Comparison of ENCODE assay signal across 18 cellular contexts in genomic region chr17:42279776-42280630, GRCh38. TPM values are rescaled to one million over a fixed set of nuclear protein-coding genes. Genes with fewer than 3 reads are reported as not detected.
DNase-seq lines count a peak whose midpoint lies in the region; ATAC-seq and TF ChIP-seq lines count a peak whose summit lies in the region.
"Had no signal": no experiment of that assay in that cellular context is flagged by ENCODE, and none has a peak within 500 bp of the region (broad histone marks: within the 10 kb centered on the region; RNA-seq: fewer than 3 reads in every experiment).

No MANE protein-coding gene starts in this region.

- no peak overlapping the region for H3K9ac ChIP-seq in H9 (ENCODE audit: extremely low read depth, insufficient read length, low read length)
- H3K9ac ChIP-seq: BLaER1 treated with 17β-estradiol and CSF1 and Interleukin-3, amounts not matched to agents 10 nM and 100 nM had no signal

- H2BK15ac ChIP-seq in H9 (ENCODE audit: low read depth, low read length): no peak overlapping the region

- no peaks in the 10 kb centered on the region for H3K36me3 ChIP-seq in esophagus muscularis mucosa
- H3K36me3 ChIP-seq: BLaER1 treated with 17β-estradiol and CSF1 and Interleukin-3, amounts not matched to agents 10 nM and 100 nM; heart right ventricle had no signal

- no peak overlapping the region for H3K23ac ChIP-seq in H9 (ENCODE audit: insufficient read length, low read depth, low read length)

- intact Hi-C loops in esophagus muscularis mucosa (cut with DNase I): no loop called here

- H3K18ac ChIP-seq in H9 (ENCODE audit: insufficient read length, low read depth, low read length): no peak overlapping the region

- no peak overlapping the region for H4K5ac ChIP-seq in H9 (ENCODE audit: insufficient read length, low read depth, low read length)

- no peak overlapping the region for H2BK12ac ChIP-seq in H9 (ENCODE audit: insufficient read length, low read depth, low read length)

- ATAC-seq in activated T-cell treated with anti-CD3 and anti-CD28 coated beads, Interleukin-2, amount 50 U/mL, for 4 hours: no peak
- no peak for ATAC-seq in stimulated activated effector memory CD8-positive, alpha-beta T cell treated with anti-CD3 and anti-CD28 coated beads, Interleukin-12 subunit alpha, Interleukin-12 subunit beta, amount 100 ng/mL, for 72 hours
- no peak for ATAC-seq in GM21529 (IDR thresholded peaks at IDR 0.05; ENCODE audit: unreplicated experiment)
- ATAC-seq: heart right ventricle had no signal

- no peak overlapping the region for H2AK5ac ChIP-seq in H9 (ENCODE audit: insufficient read length, low read length)

- no peaks in the 10 kb centered on the region for H3K9me3 Mint-ChIP-seq in activated T-cell treated with anti-CD3 and anti-CD28 coated beads, Interleukin-2, amount 50 U/mL, for 4 hours
- no peaks in the 10 kb centered on the region; a peak in 1 of 5 replicates for H3K9me3 Mint-ChIP-seq in H9
- no peaks in the 10 kb centered on the region for H3K9me3 Mint-ChIP-seq in stimulated activated effector memory CD8-positive, alpha-beta T cell treated with anti-CD3 and anti-CD28 coated beads, Interleukin-12 subunit alpha, Interleukin-12 subunit beta, amount 100 ng/mL, for 72 hours
- H3K9me3 Mint-ChIP-seq: dendritic cell treated with granulocyte-macrophage colony-stimulating factor and Interleukin-4, amounts not matched to agents 40 ng/mL and 50 ng/mL, for 4 days had no signal

- no peak overlapping the region for H3K4me3 ChIP-seq in esophagus muscularis mucosa
- H3K4me3 ChIP-seq: BLaER1 treated with 17β-estradiol and CSF1 and Interleukin-3, amounts not matched to agents 10 nM and 100 nM; heart right ventricle had no signal

- no peaks in the 10 kb centered on the region for H3K27me3 ChIP-seq in H9 (ENCODE audit: insufficient read depth, low read length)
- no peaks in the 10 kb centered on the region for H3K27me3 ChIP-seq in esophagus muscularis mucosa
- H3K27me3 ChIP-seq: BLaER1 treated with 17β-estradiol and CSF1 and Interleukin-3, amounts not matched to agents 10 nM and 100 nM; heart right ventricle had no signal

- no peak overlapping the region for H3K4me3 Mint-ChIP-seq in activated T-cell treated with anti-CD3 and anti-CD28 coated beads, Interleukin-2, amount 50 U/mL, for 4 hours
- H3K4me3 Mint-ChIP-seq in H9: no peak overlapping the region
- no peak overlapping the region for H3K4me3 Mint-ChIP-seq in stimulated activated effector memory CD8-positive, alpha-beta T cell treated with anti-CD3 and anti-CD28 coated beads, Interleukin-12 subunit alpha, Interleukin-12 subunit beta, amount 100 ng/mL, for 72 hours
- H3K4me3 Mint-ChIP-seq: dendritic cell treated with granulocyte-macrophage colony-stimulating factor and Interleukin-4, amounts not matched to agents 40 ng/mL and 50 ng/mL, for 4 days had no signal

- H3K4me1 ChIP-seq in H9 (ENCODE audit: insufficient read depth, low read length): 0 out of 2 replicates have a peak, but pooled peaks cover 3% of the 10 kb centered on the region
- H3K4me1 ChIP-seq in esophagus muscularis mucosa: peaks cover 10 to 20% (median 15%) of the 10 kb centered on the region in 4 donors

- no CpG with 5 or more reads among the region's 4 CpGs for WGBS in H9 (ENCODE audit: extremely low coverage, insufficient read length, low lambda C conversion rate)
- WGBS in esophagus muscularis mucosa: 93% methylated on average over 4 of the region's 4 CpGs

- no peak overlapping the region for H3T11ph ChIP-seq in H9 (ENCODE audit: low read length)

- peaks cover 11% of the 10 kb centered on the region for H3K36me3 Mint-ChIP-seq in activated T-cell treated with anti-CD3 and anti-CD28 coated beads, Interleukin-2, amount 50 U/mL, for 4 hours (ENCODE audit: insufficient read depth)
- no peaks in the 10 kb centered on the region; a peak in 2 of 7 replicates for H3K36me3 Mint-ChIP-seq in H9 (ENCODE audit: insufficient read depth in 1 of 3, low read depth in 3 of 3)
- H3K36me3 Mint-ChIP-seq in stimulated activated effector memory CD8-positive, alpha-beta T cell treated with anti-CD3 and anti-CD28 coated beads, Interleukin-12 subunit alpha, Interleukin-12 subunit beta, amount 100 ng/mL, for 72 hours: peaks cover 42% of the 10 kb centered on the region

- no peak overlapping the region for H2BK5ac ChIP-seq in H9 (ENCODE audit: insufficient read length, low read length)

- H2BK20ac ChIP-seq in H9 (ENCODE audit: low read depth, low read length, poor library complexity, severe bottlenecking): no peak overlapping the region

- no peak for TF ChIP-seq POLR2A in esophagus muscularis mucosa (IDR thresholded peaks at IDR 0.05; ENCODE audit: low read depth)

- H3K27ac ChIP-seq in H9 (ENCODE audit: insufficient read length, low read depth, low read length): no peak overlapping the region
- no peak overlapping the region for H3K27ac ChIP-seq in esophagus muscularis mucosa (replicated peaks in 1 of 4)
- H3K27ac ChIP-seq: BLaER1 treated with 17β-estradiol and CSF1 and Interleukin-3, amounts not matched to agents 10 nM and 100 nM; heart right ventricle; HL-60 had no signal

- H3K4ac ChIP-seq in H9 (ENCODE audit: low read depth, low read length): no peak overlapping the region

- TF ChIP-seq CTCF in H9 (conservative IDR thresholded peaks at IDR 0.05) (no peak), esophagus muscularis mucosa (IDR thresholded peaks at IDR 0.05) (no peak)

- no peak overlapping the region for H3K27ac Mint-ChIP-seq in H9
- H3K27ac Mint-ChIP-seq in stimulated activated effector memory CD8-positive, alpha-beta T cell treated with anti-CD3 and anti-CD28 coated beads, Interleukin-12 subunit alpha, Interleukin-12 subunit beta, amount 100 ng/mL, for 72 hours: peak overlapping the region; percentile 50
- H3K27ac Mint-ChIP-seq: dendritic cell treated with granulocyte-macrophage colony-stimulating factor and Interleukin-4, amounts not matched to agents 40 ng/mL and 50 ng/mL, for 4 days had no signal

- no peaks in the 10 kb centered on the region for H3K27me3 Mint-ChIP-seq in activated T-cell treated with anti-CD3 and anti-CD28 coated beads, Interleukin-2, amount 50 U/mL, for 4 hours (ENCODE audit: low read depth)
- H3K27me3 Mint-ChIP-seq in H9 (ENCODE audit: low read depth): peaks cover 4% of the 10 kb centered on the region

- no peaks in the 10 kb centered on the region for H4K20me1 ChIP-seq in H9 (ENCODE audit: control insufficient read depth, insufficient read depth, insufficient read length)

- no peaks in the 10 kb centered on the region for H3K79me2 ChIP-seq in H9 (ENCODE audit: insufficient read depth, low read length)

- no peak overlapping the region for H4K91ac ChIP-seq in H9 (ENCODE audit: insufficient read length, low read depth, low read length)

- H3K14ac ChIP-seq in H9 (ENCODE audit: insufficient read depth, low read length): no peak overlapping the region

- no peak overlapping the region for H2AFZ ChIP-seq in H9 (ENCODE audit: low read length)

- H3K56ac ChIP-seq in H9 (ENCODE audit: insufficient read length, low read depth, low read length): no peak overlapping the region

- H3K23me2 ChIP-seq in H9 (ENCODE audit: insufficient read length, low read depth, low read length, poor library complexity, severe bottlenecking): peaks cover 8% of the 10 kb centered on the region

- DNase-seq in activated T-cell treated with anti-CD3 and anti-CD28 coated beads, Interleukin-2, amount 50 U/mL, for 1 hour: peak; percentile 11
- no peak for DNase-seq in activated T-cell treated with anti-CD3 and anti-CD28 coated beads, Interleukin-2, amount 50 U/mL, for 4 hours
- DNase-seq in H9: peak; percentile 23
- DNase-seq in esophagus muscularis mucosa (ENCODE audit: extremely low spot score): peak; percentile 90
- DNase-seq in stimulated activated effector memory CD8-positive, alpha-beta T cell treated with anti-CD3 and anti-CD28 coated beads, Interleukin-12 subunit alpha, Interleukin-12 subunit beta, amount 100 ng/mL, for 72 hours (ENCODE audit: low spot score in 2 of 2): no peak
- DNase-seq in inferior parietal cortex (ENCODE audit: extremely low spot score): no peak
- DNase-seq in globus pallidus (ENCODE audit: low spot score): no peak
- DNase-seq: ACHN, heart right ventricle, IMR-90, NCI-H1436, NCI-H2171, NCI-H526 treated with DMSO at 0.1 percent for 48 hours, retina had no signal

- H2BK120ac ChIP-seq in H9 (ENCODE audit: low read depth, low read length, poor library complexity, severe bottlenecking): no peak overlapping the region

- H3K4me2 ChIP-seq in H9 (ENCODE audit: insufficient read depth, insufficient read length, low read length): no peak overlapping the region
- H3K4me2 ChIP-seq: BLaER1 treated with 17β-estradiol and CSF1 and Interleukin-3, amounts not matched to agents 10 nM and 100 nM had no signal

- no peaks in the 10 kb centered on the region for H3K79me1 ChIP-seq in H9 (ENCODE audit: insufficient read depth, low read depth, low read length, poor library complexity, severe bottlenecking)

- H3K9me3 ChIP-seq in H9 (ENCODE audit: control insufficient read depth, low read depth, low read length): no peaks in the 10 kb centered on the region
- no peaks in the 10 kb centered on the region for H3K9me3 ChIP-seq in esophagus muscularis mucosa
- H3K9me3 ChIP-seq: BLaER1 treated with 17β-estradiol and CSF1 and Interleukin-3, amounts not matched to agents 10 nM and 100 nM; heart right ventricle had no signal

- no peak overlapping the region for H4K8ac ChIP-seq in H9 (replicated peaks; ENCODE audit: insufficient read length, low read depth, low read length)

- H3K4me1 Mint-ChIP-seq in activated T-cell treated with anti-CD3 and anti-CD28 coated beads, Interleukin-2, amount 50 U/mL, for 4 hours (ENCODE audit: low read depth): peaks cover 31% of the 10 kb centered on the region
- H3K4me1 Mint-ChIP-seq in H9: peaks cover 29 to 34% of the 10 kb centered on the region in 2 experiments
- H3K4me1 Mint-ChIP-seq in stimulated activated effector memory CD8-positive, alpha-beta T cell treated with anti-CD3 and anti-CD28 coated beads, Interleukin-12 subunit alpha, Interleukin-12 subunit beta, amount 100 ng/mL, for 72 hours: peaks cover 39% of the 10 kb centered on the region

- TF ChIP-seq EP300 in esophagus muscularis mucosa (IDR thresholded peaks at IDR 0.05): no peak

RNA-seq across cellular contexts. Expression of gene STAT5B, which starts 3.8 kb away (rescaled TPM):
- total RNA-seq in activated T-cell treated with anti-CD3 and anti-CD28 coated beads, Interleukin-2, amount 50 U/mL, for 4 hours: 10 to 100 TPM; 62.9 to 86.7 (median 71.9) TPM
- total RNA-seq in H9 (2021) (42.9 and 46.2 TPM in 2 replicates), esophagus muscularis mucosa (10 to 100 TPM; 75.0 to 93.4 (median 85.2) TPM)

RNA-seq across cellular contexts. Expression of gene STAT5A, which starts 8.3 kb away (rescaled TPM):
- total RNA-seq in activated T-cell treated with anti-CD3 and anti-CD28 coated beads, Interleukin-2, amount 50 U/mL, for 4 hours: 100 to 1,000 TPM; 193 to 264 (median 220) TPM
- total RNA-seq in H9 (2021): 4.3 and 6.4 TPM in 2 replicates
- total RNA-seq in esophagus muscularis mucosa: 10 to 100 TPM; 42.4 to 97.0 (median 62.7) TPM

Comparison
In these comparisons a context has a peak if more than half of its experiments do, and no peak if none do; other contexts are left out.
1. DNase-seq: peak in activated T-cell treated with anti-CD3 and anti-CD28 coated beads, Interleukin-2, amount 50 U/mL, for 1 hour (single experiment), H9 (single experiment) and esophagus muscularis mucosa (single experiment); none in activated T-cell treated with anti-CD3 and anti-CD28 coated beads, Interleukin-2, amount 50 U/mL, for 4 hours (single experiment), stimulated activated effector memory CD8-positive, alpha-beta T cell treated with anti-CD3 and anti-CD28 coated beads, Interleukin-12 subunit alpha, Interleukin-12 subunit beta, amount 100 ng/mL, for 72 hours (0 of 2), inferior parietal cortex (single experiment) and globus pallidus (single experiment).